In the genomic region with DNA sequence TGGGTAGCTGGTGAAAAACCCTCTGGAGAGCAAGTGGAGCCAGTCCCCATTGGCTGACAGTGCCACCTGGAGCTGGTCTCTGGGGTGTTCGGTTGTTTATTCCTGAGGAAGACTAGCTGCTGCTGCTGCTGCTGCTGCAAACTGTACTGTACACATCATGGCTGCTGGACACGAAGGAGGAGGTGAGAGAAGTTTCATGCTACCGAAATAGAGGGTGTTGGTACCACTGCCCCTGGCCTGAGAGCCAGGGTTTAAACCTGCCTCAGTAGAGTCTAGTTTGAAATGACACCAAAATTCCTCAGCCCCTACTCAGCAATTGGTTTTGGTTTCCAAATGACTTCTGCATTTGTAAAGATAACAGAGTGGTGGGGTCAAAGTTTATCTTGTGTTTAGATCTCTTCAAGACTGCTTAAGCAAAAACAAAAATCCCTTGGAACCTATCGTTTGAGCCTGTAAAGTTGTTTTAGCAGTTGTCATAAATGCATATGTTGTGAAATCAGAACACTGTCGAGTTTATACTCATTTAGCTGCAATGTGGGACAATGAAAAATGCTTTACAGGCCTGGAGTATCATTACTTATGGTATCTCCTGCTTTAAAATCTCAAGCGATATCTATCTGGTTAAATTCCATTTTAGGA, we compare ENCODE assay signal across 8 cellular contexts. TPM values are rescaled to one million over a fixed set of nuclear protein-coding genes. Genes with fewer than 3 reads are reported as not detected.
DNase-seq lines count a peak whose midpoint lies in the region; TF ChIP-seq lines count a peak whose summit lies in the region.

No MANE protein-coding gene starts in this region.

- H3K27me3 Mint-ChIP-seq in MCF 10A (ENCODE audit: insufficient read depth, unreplicated experiment): no peaks in the 10 kb centered on the region
- no peaks in the 10 kb centered on the region for H3K27me3 Mint-ChIP-seq in stimulated activated naive CD8-positive, alpha-beta T cell treated with anti-CD3 and anti-CD28 coated beads, Interleukin-15, Interleukin-2, amounts not matched to agents 100 ng/mL and 50 ng/mL, for 24 hours

- POLR2A ChIA-PET in MCF 10A (lab: Yijun Ruan, JAX): interaction anchor here (0.7 kb wide), 1 partner anchor 38 kb away, joined by 3 read pairs; no protein-coding TSS in a partner anchor

- no peak for TF ChIP-seq CTCF in breast epithelium (IDR thresholded peaks at IDR 0.05)
- TF ChIP-seq CTCF in MCF 10A (IDR thresholded peaks at IDR 0.05; ENCODE audit: unreplicated experiment): no peak
- no peak for TF ChIP-seq CTCF in coronary artery (IDR thresholded peaks at IDR 0.05)

- H3K9me3 Mint-ChIP-seq in MCF 10A (ENCODE audit: unreplicated experiment): no peaks in the 10 kb centered on the region
- no peaks in the 10 kb centered on the region for H3K9me3 Mint-ChIP-seq in stimulated activated naive CD8-positive, alpha-beta T cell treated with anti-CD3 and anti-CD28 coated beads, Interleukin-15, Interleukin-2, amounts not matched to agents 100 ng/mL and 50 ng/mL, for 24 hours

- no peaks in the 10 kb centered on the region for H3K27me3 ChIP-seq in breast epithelium

- peaks cover 0 to 9% of the 10 kb centered on the region in 2 donors for H3K4me1 ChIP-seq in breast epithelium

- H3K4me3 Mint-ChIP-seq in MCF 10A (ENCODE audit: unreplicated experiment): no peak overlapping the region
- H3K4me3 Mint-ChIP-seq in stimulated activated naive CD8-positive, alpha-beta T cell treated with anti-CD3 and anti-CD28 coated beads, Interleukin-15, Interleukin-2, amounts not matched to agents 100 ng/mL and 50 ng/mL, for 24 hours: peak overlapping the region; percentile 14

- no peaks in the 10 kb centered on the region for H3K36me3 ChIP-seq in breast epithelium

- no peak for TF ChIP-seq POLR2A in breast epithelium (IDR thresholded peaks at IDR 0.05)

- H3K4me1 Mint-ChIP-seq in MCF 10A (ENCODE audit: insufficient read depth, unreplicated experiment): no peaks in the 10 kb centered on the region
- peaks cover 70% of the 10 kb centered on the region for H3K4me1 Mint-ChIP-seq in stimulated activated naive CD8-positive, alpha-beta T cell treated with anti-CD3 and anti-CD28 coated beads, Interleukin-15, Interleukin-2, amounts not matched to agents 100 ng/mL and 50 ng/mL, for 24 hours (ENCODE audit: low read depth)

- no peaks in the 10 kb centered on the region for H3K9me3 ChIP-seq in breast epithelium

- no peak overlapping the region for H3K4me3 ChIP-seq in breast epithelium
- H3K4me3 ChIP-seq in coronary artery: no peak overlapping the region

- no TSS peak for BruUV-seq in MCF 10A (replicated peaks; lab: Mats Ljungman, UMichigan)

- DNase-seq in breast epithelium (ENCODE audit: low spot score in 2 of 2) (no peak), MCF 10A (ENCODE audit: unreplicated experiment) (no peak), NOMO-1 (lab: John Stamatoyannopoulos, UW; ENCODE audit: unreplicated experiment in 2 of 2) (peak; percentile 4 to 7), dermis blood vessel endothelial cell (peak; percentile 34), NCI-H510A (lab: John Stamatoyannopoulos, UW) (no peak), coronary artery (ENCODE audit: low spot score) (no peak), NCI-H187 treated with DMSO at 0.1 percent for 48 hours (lab: John Stamatoyannopoulos, UW) (no peak)

- CTCF ChIA-PET in MCF 10A (lab: Yijun Ruan, JAX): interaction anchor here (0.7 to 1.0 kb wide), 2 partner anchors 16 to 19 kb away, joined by 3 to 4 read pairs; no protein-coding TSS in a partner anchor

- peaks cover 43% of the 10 kb centered on the region for H3K36me3 Mint-ChIP-seq in MCF 10A (ENCODE audit: insufficient read depth, unreplicated experiment)
- peaks cover 48% of the 10 kb centered on the region for H3K36me3 Mint-ChIP-seq in stimulated activated naive CD8-positive, alpha-beta T cell treated with anti-CD3 and anti-CD28 coated beads, Interleukin-15, Interleukin-2, amounts not matched to agents 100 ng/mL and 50 ng/mL, for 24 hours (ENCODE audit: low read depth)

- intact Hi-C loops in breast epithelium (cut with DNase I; ENCODE audit: low total_unique reads): no loop called here
- intact Hi-C loops in MCF 10A (cut with micrococcal nuclease): no loop called here

- no peak overlapping the region for H3K27ac Mint-ChIP-seq in MCF 10A (ENCODE audit: low read depth, unreplicated experiment)
- peak overlapping the region; percentile 59 for H3K27ac Mint-ChIP-seq in stimulated activated naive CD8-positive, alpha-beta T cell treated with anti-CD3 and anti-CD28 coated beads, Interleukin-15, Interleukin-2, amounts not matched to agents 100 ng/mL and 50 ng/mL, for 24 hours

- H3K27ac ChIP-seq in breast epithelium (peak overlapping the region; percentile 23 to 66), coronary artery (no peak overlapping the region)

RNA-seq across cellular contexts. Expression of a gene that starts 40.8 kb away (rescaled TPM):
- 10 to 100 TPM; 28.2 to 48.0 (median 34.7) TPM for total RNA-seq in breast epithelium
- total RNA-seq in MCF 10A (2022): 112 and 118 TPM in 2 replicates
- 77.8 and 182 TPM in 2 replicates for total RNA-seq in dermis blood vessel endothelial cell

Comparison
In these comparisons a context has a peak if more than half of its experiments do, and no peak if none do; other contexts are left out.
1. DNase-seq: peak in NOMO-1 (2 of 2) and dermis blood vessel endothelial cell (single experiment); none in breast epithelium (0 of 2), MCF 10A (single experiment), NCI-H510A (single experiment), coronary artery (single experiment) and NCI-H187 treated with DMSO at 0.1 percent for 48 hours (single experiment).
2. H3K27ac ChIP-seq: peak in breast epithelium (2 of 2); none in coronary artery (0 of 2).